Comparison of ENCODE assay signal across 27 cellular contexts in genomic region chr3:113573728-113574127, GRCh38. TPM values are rescaled to one million over a fixed set of nuclear protein-coding genes. Genes with fewer than 3 reads are reported as not detected.
A peak's percentile ranks its signal among the peaks of the same experiment; 100 is the strongest.
DNase-seq lines count a peak whose midpoint lies in the region; ATAC-seq and TF ChIP-seq lines count a peak whose summit lies in the region.
"Had no signal": no experiment of that assay in that cellular context is flagged by ENCODE, and none has a peak within 500 bp of the region (broad histone marks: within the 10 kb centered on the region; RNA-seq: fewer than 3 reads in every experiment).

No MANE protein-coding gene starts in this region.

- H3F3A ChIP-seq in neural progenitor cell (ENCODE audit: low read depth), result no peaks in the 10 kb centered on the region

- no peak for ATAC-seq in CD8-positive, alpha-beta T cell
- no peak for ATAC-seq in right cardiac atrium
- ATAC-seq: GM23338, heart right ventricle, HepG2 had no signal

- H3K9me3 ChIP-seq in CD8-positive, alpha-beta T cell (ENCODE audit: low read length), result no peaks in the 10 kb centered on the region
- H3K9me3 ChIP-seq in Peyer's patch, result no peaks in the 10 kb centered on the region
- H3K9me3 ChIP-seq in neural progenitor cell (ENCODE audit: low read depth), result no peaks in the 10 kb centered on the region
- H3K9me3 ChIP-seq in right cardiac atrium (ENCODE audit: control insufficient read depth, low read length), result no peaks in the 10 kb centered on the region
- H3K9me3 ChIP-seq: upper lobe of left lung had no signal

- peak overlapping the region; percentile 78 for H3K27ac Mint-ChIP-seq in CD8-positive, alpha-beta T cell
- H3K27ac Mint-ChIP-seq in neural progenitor cell (peak overlapping the region; percentile 10), endothelial cell (ENCODE audit: unreplicated experiment) (no peak overlapping the region)
- H3K27ac Mint-ChIP-seq: activated CD4-positive, alpha-beta T cell treated with anti-CD3 and anti-CD28 coated beads, Interleukin-2, amount 10 ng/mL, durations not matched to agents 24 days and 14 days; GM23338 had no signal

- no peak overlapping the region for H3K9ac ChIP-seq in neural progenitor cell

- no peaks in the 10 kb centered on the region for H3K36me3 ChIP-seq in CD8-positive, alpha-beta T cell (ENCODE audit: insufficient read depth, low read length)
- H3K36me3 ChIP-seq in Peyer's patch, result no peaks in the 10 kb centered on the region
- H3K36me3 ChIP-seq in neural progenitor cell, result no peaks in the 10 kb centered on the region
- H3K36me3 ChIP-seq: esophagus squamous epithelium, heart right ventricle, upper lobe of left lung had no signal

- no peak overlapping the region for H3K27ac ChIP-seq in CD8-positive, alpha-beta T cell (ENCODE audit: low read depth, low read length)
- peak overlapping the region in 3 of 4 donors; percentile 41 to 79 (median 67) for H3K27ac ChIP-seq in Peyer's patch
- no peak overlapping the region for H3K27ac ChIP-seq in neural progenitor cell
- no peak overlapping the region for H3K27ac ChIP-seq in right cardiac atrium (ENCODE audit: low read length)
- H3K27ac ChIP-seq: coronary artery, esophagus squamous epithelium, heart right ventricle, HL-60, RWPE1, upper lobe of left lung had no signal

- no peak overlapping the region for H2AFZ ChIP-seq in neural progenitor cell (replicated peaks)
- H2AFZ ChIP-seq: GM23338 had no signal

- no peaks in the 10 kb centered on the region for H3K79me2 ChIP-seq in neural progenitor cell (ENCODE audit: low read depth)

- DNase-seq in CD8-positive, alpha-beta T cell, result no peak
- DNase-seq in Peyer's patch, result no peak
- DNase-seq in erythroblast (lab: John Stamatoyannopoulos, UW), result peak; percentile 24 to 28
- no peak for DNase-seq in neural progenitor cell (ENCODE audit: low spot score)
- no peak for DNase-seq in right cardiac atrium
- DNase-seq in stimulated activated CD4-positive, alpha-beta T cell treated with anti-CD3 and anti-CD28 coated beads, Interleukin-4, amount 100 ng/mL, for 1 hour, result no peak
- no peak for DNase-seq in endothelial cell (ENCODE audit: low spot score)
- DNase-seq: activated CD4-positive, alpha-beta T cell treated with anti-CD3 and anti-CD28 coated beads, Interleukin-2, amount 10 ng/mL, durations not matched to agents 24 days and 14 days; activated naive CD4-positive, alpha-beta T cell treated with anti-CD3 and anti-CD28 coated beads, Interleukin-2, amount 50 U/mL, for 16 hours; DMS 273 treated with DMSO at 0.1 percent for 48 hours; esophagus squamous epithelium; foreskin melanocyte; heart right ventricle; Karpas-422; NCI-H1436; NCI-H2107; NCI-H446; stimulated activated CD8-positive, alpha-beta memory T cell treated with anti-CD3 and anti-CD28 coated beads, Interleukin-4, amount 100 ng/mL, for 48 hours; T-helper 2 cell; upper lobe of left lung had no signal

- TF ChIP-seq POLR2A in Peyer's patch (IDR thresholded peaks at IDR 0.05) (no peak), erythroblast (IDR thresholded peaks at IDR 0.05; ENCODE audit: low read length) (no peak)

- no peaks in the 10 kb centered on the region for H3K27me3 Mint-ChIP-seq in CD8-positive, alpha-beta T cell (ENCODE audit: low read depth)
- H3K27me3 Mint-ChIP-seq in neural progenitor cell (ENCODE audit: insufficient read depth, low read depth), result peaks cover 6% of the 10 kb centered on the region
- H3K27me3 Mint-ChIP-seq in endothelial cell (ENCODE audit: unreplicated experiment), result peaks cover 2% of the 10 kb centered on the region
- H3K27me3 Mint-ChIP-seq: activated CD4-positive, alpha-beta T cell treated with anti-CD3 and anti-CD28 coated beads, Interleukin-2, amount 10 ng/mL, durations not matched to agents 24 days and 14 days had no signal

- H3K36me3 Mint-ChIP-seq in CD8-positive, alpha-beta T cell, result peaks cover 64% of the 10 kb centered on the region
- H3K36me3 Mint-ChIP-seq in neural progenitor cell (no peaks in the 10 kb centered on the region), endothelial cell (ENCODE audit: low read depth, unreplicated experiment) (no peaks in the 10 kb centered on the region)
- H3K36me3 Mint-ChIP-seq: CD14-positive monocyte had no signal

- no peaks in the 10 kb centered on the region for H4K20me1 ChIP-seq in neural progenitor cell (ENCODE audit: low read depth)

- H3K4me1 Mint-ChIP-seq in CD8-positive, alpha-beta T cell (ENCODE audit: low read depth), result peaks cover 2% of the 10 kb centered on the region
- peaks cover 25% of the 10 kb centered on the region for H3K4me1 Mint-ChIP-seq in neural progenitor cell
- H3K4me1 Mint-ChIP-seq in endothelial cell (ENCODE audit: unreplicated experiment), result peaks cover 15% of the 10 kb centered on the region

- CTCF ChIA-PET in CD8-positive, alpha-beta T cell (lab: Charles Lee), result interaction anchor here (1.1 to 1.5 kb wide), 2 partner anchors 58 to 78 kb away, joined by 3 read pairs; partner anchors contain the start of gene SPICE1

- intact Hi-C loops in CD8-positive, alpha-beta T cell (cut with DNase I, micrococcal nuclease), result no loop called here
- intact Hi-C loops in right cardiac atrium (cut with DNase I), result loop anchor here in 1 of 4 donors (10.0 kb wide), 1 partner anchor 79 kb away; no protein-coding TSS in a partner anchor

- H3K27me3 ChIP-seq in CD8-positive, alpha-beta T cell (ENCODE audit: insufficient read depth, low read length), result no peaks in the 10 kb centered on the region
- H3K27me3 ChIP-seq in Peyer's patch (no peaks in the 10 kb centered on the region), neural progenitor cell (no peaks in the 10 kb centered on the region), right cardiac atrium (ENCODE audit: control insufficient read depth, insufficient read depth) (no peaks in the 10 kb centered on the region)
- H3K27me3 ChIP-seq: esophagus squamous epithelium, upper lobe of left lung had no signal

- H3K4me3 Mint-ChIP-seq in CD8-positive, alpha-beta T cell, result no peak overlapping the region
- no peak overlapping the region for H3K4me3 Mint-ChIP-seq in neural progenitor cell
- no peak overlapping the region for H3K4me3 Mint-ChIP-seq in endothelial cell (ENCODE audit: unreplicated experiment)
- H3K4me3 Mint-ChIP-seq: activated CD4-positive, alpha-beta T cell treated with anti-CD3 and anti-CD28 coated beads, Interleukin-2, amount 10 ng/mL, durations not matched to agents 24 days and 14 days; CD14-positive monocyte; GM23338 had no signal

- H3K4me2 ChIP-seq in neural progenitor cell, result no peak overlapping the region
- H3K4me2 ChIP-seq: GM23338 had no signal

- H3K4me3 ChIP-seq in CD8-positive, alpha-beta T cell (ENCODE audit: low read depth, low read length), result no peak overlapping the region
- H3K4me3 ChIP-seq in Peyer's patch (no peak overlapping the region), neural progenitor cell (no peak overlapping the region), right cardiac atrium (ENCODE audit: low read length) (no peak overlapping the region)
- H3K4me3 ChIP-seq: coronary artery, esophagus squamous epithelium, GM23338, heart right ventricle, upper lobe of left lung had no signal

- H3K4me1 ChIP-seq in CD8-positive, alpha-beta T cell (ENCODE audit: insufficient read depth, low read length), result no peaks in the 10 kb centered on the region
- peaks cover 0 to 10% (median 0%) of the 10 kb centered on the region in 4 donors for H3K4me1 ChIP-seq in Peyer's patch
- peaks cover 17% of the 10 kb centered on the region for H3K4me1 ChIP-seq in neural progenitor cell
- H3K4me1 ChIP-seq in right cardiac atrium (ENCODE audit: control insufficient read depth, insufficient read depth, low read length), result no peaks in the 10 kb centered on the region
- H3K4me1 ChIP-seq: heart right ventricle, upper lobe of left lung had no signal

- POLR2A ChIA-PET in CD8-positive, alpha-beta T cell (lab: Charles Lee), result no interaction called here

- TF ChIP-seq CTCF in CD8-positive, alpha-beta T cell (IDR thresholded peaks at IDR 0.05), result no peak
- no peak for TF ChIP-seq CTCF in Peyer's patch (IDR thresholded peaks at IDR 0.05)
- TF ChIP-seq CTCF in neural progenitor cell (IDR thresholded peaks at IDR 0.05), result no peak
- no peak for TF ChIP-seq CTCF in endothelial cell (IDR thresholded peaks at IDR 0.05; ENCODE audit: unreplicated experiment)

- 56% methylated on average over 3 of the region's 3 CpGs for WGBS in right cardiac atrium

- H3K9me3 Mint-ChIP-seq in CD8-positive, alpha-beta T cell, result no peaks in the 10 kb centered on the region
- H3K9me3 Mint-ChIP-seq in neural progenitor cell (peaks cover 5% of the 10 kb centered on the region), endothelial cell (ENCODE audit: unreplicated experiment) (no peaks in the 10 kb centered on the region)
- H3K9me3 Mint-ChIP-seq: activated CD4-positive, alpha-beta T cell treated with anti-CD3 and anti-CD28 coated beads, Interleukin-2, amount 10 ng/mL, durations not matched to agents 24 days and 14 days; CD14-positive monocyte; GM23338 had no signal

RNA-seq across cellular contexts. Expression of gene SIDT1, which starts 41.4 kb away (rescaled TPM):
- total RNA-seq in CD8-positive, alpha-beta T cell, result 10 to 100 TPM; 32.1 to 38.3 TPM
- total RNA-seq in Peyer's patch (100 to 1,000 TPM in 2 of 4 donors, 10 to 100 TPM in 2; 62.5 to 116 (median 91.6) TPM), neural progenitor cell (ENCODE audit: low replicate concordance) (not detected in 2 replicates), right cardiac atrium (1 to 10 TPM in 2 of 4 donors, under 1 TPM in 2; 0.50 to 1.9 (median 0.88) TPM), endothelial cell (ENCODE audit: unreplicated experiment) (0.92 TPM)
- polyA plus RNA-seq in right cardiac atrium, result 0.16 TPM
- total RNA-seq: lung microvascular endothelial cell had no signal
- polyA plus RNA-seq: GM23338 had no signal

RNA-seq across cellular contexts. Expression of gene SPICE1, which starts 58.8 kb away (rescaled TPM):
- total RNA-seq in CD8-positive, alpha-beta T cell, result 10 to 100 TPM; 10.6 to 11.6 TPM
- total RNA-seq in Peyer's patch, result 10 to 100 TPM; 15.2 to 39.6 (median 20.6) TPM
- 35.2 and 48.6 TPM in 2 replicates for total RNA-seq in neural progenitor cell (ENCODE audit: low replicate concordance)
- total RNA-seq in right cardiac atrium, result 1 to 10 TPM; 6.2 to 9.7 (median 8.5) TPM
- polyA plus RNA-seq in right cardiac atrium, result 1.7 TPM
- total RNA-seq in endothelial cell (ENCODE audit: unreplicated experiment), result 8.6 TPM

Comparison
In these comparisons a context has a peak if more than half of its experiments do, and no peak if none do; other contexts are left out.
1. DNase-seq: peak in erythroblast (2 of 2); none in CD8-positive, alpha-beta T cell (0 of 7), Peyer's patch (0 of 3), neural progenitor cell (single experiment), right cardiac atrium (0 of 3), stimulated activated CD4-positive, alpha-beta T cell treated with anti-CD3 and anti-CD28 coated beads, Interleukin-4, amount 100 ng/mL, for 1 hour (single experiment) and endothelial cell (single experiment).
2. H3K27ac ChIP-seq: peak in Peyer's patch (3 of 4); none in CD8-positive, alpha-beta T cell (single experiment), neural progenitor cell (single experiment) and right cardiac atrium (single experiment).
3. RNA of gene SIDT1, which starts 41.4 kb away (total RNA-seq): 62.5 to 116 TPM in Peyer's patch and 32.1 to 38.3 TPM in CD8-positive, alpha-beta T cell; 0.50 to 1.9 TPM in right cardiac atrium, 0.92 TPM in endothelial cell (single experiment) and not detected in neural progenitor cell; every median in the first group is over 10 times any median in the second.